Comparison of ENCODE assay signal across 1 cellular context in the genomic region with DNA sequence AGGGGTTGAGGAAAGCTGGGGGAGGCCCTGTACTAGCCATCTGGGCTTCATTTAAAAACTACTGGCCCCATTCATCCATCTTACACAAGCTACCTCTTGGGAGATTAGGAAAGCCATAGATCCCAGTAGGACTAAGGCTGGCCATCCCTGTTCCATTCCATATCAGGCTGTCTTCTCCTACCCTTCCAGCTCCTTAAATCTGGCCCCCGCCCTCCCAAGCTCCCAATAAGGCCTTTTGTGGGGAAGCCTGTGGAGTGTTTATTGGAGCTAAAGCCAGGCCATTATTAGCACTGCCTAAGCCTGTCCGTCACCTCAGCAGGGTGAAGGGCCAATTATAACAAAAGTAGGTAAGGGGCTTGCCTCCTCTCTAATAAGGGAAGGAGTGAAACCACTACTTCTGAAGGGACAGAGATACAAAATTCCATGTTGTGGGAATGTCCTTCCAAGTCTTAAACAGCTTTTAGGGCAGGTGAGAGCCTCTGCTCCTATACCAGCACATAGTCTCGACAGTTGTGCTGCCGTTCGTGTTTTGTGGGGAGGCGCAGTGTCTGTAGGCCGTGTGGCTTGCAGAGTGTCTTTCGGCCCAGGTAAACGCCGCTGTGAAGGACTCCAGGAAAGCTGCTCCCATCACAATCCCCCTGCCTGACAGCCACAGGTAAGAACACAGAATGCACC.
TF ChIP-seq lines count a peak whose summit lies in the region.

No MANE protein-coding gene starts in this region.

TF ChIP-seq in HCT116, 20 proteins besides CTCF, POLR2A, EP300 and RAD21:
- TF ChIP-seq, protein P1, sequence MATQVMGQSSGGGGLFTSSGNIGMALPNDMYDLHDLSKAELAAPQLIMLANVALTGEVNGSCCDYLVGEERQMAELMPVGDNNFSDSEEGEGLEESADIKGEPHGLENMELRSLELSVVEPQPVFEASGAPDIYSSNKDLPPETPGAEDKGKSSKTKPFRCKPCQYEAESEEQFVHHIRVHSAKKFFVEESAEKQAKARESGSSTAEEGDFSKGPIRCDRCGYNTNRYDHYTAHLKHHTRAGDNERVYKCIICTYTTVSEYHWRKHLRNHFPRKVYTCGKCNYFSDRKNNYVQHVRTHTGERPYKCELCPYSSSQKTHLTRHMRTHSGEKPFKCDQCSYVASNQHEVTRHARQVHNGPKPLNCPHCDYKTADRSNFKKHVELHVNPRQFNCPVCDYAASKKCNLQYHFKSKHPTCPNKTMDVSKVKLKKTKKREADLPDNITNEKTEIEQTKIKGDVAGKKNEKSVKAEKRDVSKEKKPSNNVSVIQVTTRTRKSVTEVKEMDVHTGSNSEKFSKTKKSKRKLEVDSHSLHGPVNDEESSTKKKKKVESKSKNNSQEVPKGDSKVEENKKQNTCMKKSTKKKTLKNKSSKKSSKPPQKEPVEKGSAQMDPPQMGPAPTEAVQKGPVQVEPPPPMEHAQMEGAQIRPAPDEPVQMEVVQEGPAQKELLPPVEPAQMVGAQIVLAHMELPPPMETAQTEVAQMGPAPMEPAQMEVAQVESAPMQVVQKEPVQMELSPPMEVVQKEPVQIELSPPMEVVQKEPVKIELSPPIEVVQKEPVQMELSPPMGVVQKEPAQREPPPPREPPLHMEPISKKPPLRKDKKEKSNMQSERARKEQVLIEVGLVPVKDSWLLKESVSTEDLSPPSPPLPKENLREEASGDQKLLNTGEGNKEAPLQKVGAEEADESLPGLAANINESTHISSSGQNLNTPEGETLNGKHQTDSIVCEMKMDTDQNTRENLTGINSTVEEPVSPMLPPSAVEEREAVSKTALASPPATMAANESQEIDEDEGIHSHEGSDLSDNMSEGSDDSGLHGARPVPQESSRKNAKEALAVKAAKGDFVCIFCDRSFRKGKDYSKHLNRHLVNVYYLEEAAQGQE (IDR thresholded peaks at IDR 0.05; ENCODE audit: low read depth) = no peak
- TF ChIP-seq CBX3 (IDR thresholded peaks at IDR 0.05; ENCODE audit: low read depth) = no peak
- no peak for TF ChIP-seq CEBPB (IDR thresholded peaks at IDR 0.05; ENCODE audit: low read depth)
- TF ChIP-seq SP1 (IDR thresholded peaks at IDR 0.05; ENCODE audit: low read depth) = no peak
- no peak for TF ChIP-seq ELF1 (IDR thresholded peaks at IDR 0.05; ENCODE audit: borderline replicate concordance, low read depth)
- TF ChIP-seq, protein P2, sequence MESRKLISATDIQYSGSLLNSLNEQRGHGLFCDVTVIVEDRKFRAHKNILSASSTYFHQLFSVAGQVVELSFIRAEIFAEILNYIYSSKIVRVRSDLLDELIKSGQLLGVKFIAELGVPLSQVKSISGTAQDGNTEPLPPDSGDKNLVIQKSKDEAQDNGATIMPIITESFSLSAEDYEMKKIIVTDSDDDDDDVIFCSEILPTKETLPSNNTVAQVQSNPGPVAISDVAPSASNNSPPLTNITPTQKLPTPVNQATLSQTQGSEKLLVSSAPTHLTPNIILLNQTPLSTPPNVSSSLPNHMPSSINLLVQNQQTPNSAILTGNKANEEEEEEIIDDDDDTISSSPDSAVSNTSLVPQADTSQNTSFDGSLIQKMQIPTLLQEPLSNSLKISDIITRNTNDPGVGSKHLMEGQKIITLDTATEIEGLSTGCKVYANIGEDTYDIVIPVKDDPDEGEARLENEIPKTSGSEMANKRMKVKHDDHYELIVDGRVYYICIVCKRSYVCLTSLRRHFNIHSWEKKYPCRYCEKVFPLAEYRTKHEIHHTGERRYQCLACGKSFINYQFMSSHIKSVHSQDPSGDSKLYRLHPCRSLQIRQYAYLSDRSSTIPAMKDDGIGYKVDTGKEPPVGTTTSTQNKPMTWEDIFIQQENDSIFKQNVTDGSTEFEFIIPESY (IDR thresholded peaks at IDR 0.05; ENCODE audit: extremely low read depth, insufficient replicate concordance, low read length) = no peak
- TF ChIP-seq YY1 (IDR thresholded peaks at IDR 0.05; ENCODE audit: extremely low read depth, insufficient replicate concordance, low read depth, low read length) = no peak
- TF ChIP-seq SRF (IDR thresholded peaks at IDR 0.05; ENCODE audit: low read depth) = no peak
- TF ChIP-seq POLR2AphosphoS5 (IDR thresholded peaks at IDR 0.05; ENCODE audit: low read depth, low read length) = no peak
- TF ChIP-seq EZH2phosphoT487 (IDR thresholded peaks at IDR 0.05; ENCODE audit: borderline replicate concordance) = no peak
- no peak for TF ChIP-seq TCF7L2 (IDR thresholded peaks at IDR 0.05; ENCODE audit: borderline replicate concordance, extremely low read depth, insufficient read depth, insufficient read length)
- no peak for TF ChIP-seq FOSL1 (IDR thresholded peaks at IDR 0.05; ENCODE audit: low read depth)
- TF ChIP-seq SIN3A (IDR thresholded peaks at IDR 0.05; ENCODE audit: low read depth) = no peak
- TF ChIP-seq EGR1 (IDR thresholded peaks at IDR 0.05; ENCODE audit: low read depth) = no peak
